In the genomic region with DNA sequence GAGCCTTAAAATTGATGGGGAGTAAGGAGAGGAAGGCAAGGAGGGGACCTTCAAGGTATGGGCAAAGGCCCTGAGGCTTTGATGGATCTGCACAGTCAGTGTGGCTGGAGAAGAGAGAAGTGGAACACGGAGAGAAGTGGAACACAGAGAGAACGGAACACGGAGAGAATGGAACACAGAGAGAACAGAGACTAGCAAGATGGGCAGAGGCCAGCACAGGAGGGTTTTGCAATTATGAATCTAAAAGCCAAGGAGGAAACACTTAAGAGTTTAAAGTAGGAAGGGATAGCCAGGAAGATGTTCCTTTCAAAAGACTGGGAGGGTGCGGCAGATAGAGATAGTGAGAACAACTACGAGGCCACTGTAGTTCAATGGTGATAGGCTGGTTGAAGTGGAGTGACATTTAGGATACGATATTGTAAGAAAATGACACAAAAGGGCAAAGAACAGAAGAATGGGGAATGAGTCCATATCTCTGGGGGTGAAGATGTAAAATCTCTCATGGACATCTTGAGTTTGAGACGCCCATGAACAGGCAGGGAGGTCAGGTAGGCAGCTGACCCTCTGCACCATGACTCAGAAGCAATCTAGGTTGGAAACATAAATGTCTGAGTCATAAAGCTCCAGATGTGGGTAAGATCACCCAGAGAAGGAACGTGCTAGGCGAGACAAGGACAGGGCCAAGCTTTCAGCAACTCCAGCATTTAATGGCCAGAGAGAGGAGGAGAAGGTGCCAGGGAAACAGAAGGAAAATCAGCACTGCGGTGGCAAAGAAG, we compare ENCODE assay signal across 8 cellular contexts. TPM values are rescaled to one million over a fixed set of nuclear protein-coding genes. Genes with fewer than 3 reads are reported as not detected.
DNase-seq lines count a peak whose midpoint lies in the region; ATAC-seq and TF ChIP-seq lines count a peak whose summit lies in the region.

No MANE protein-coding gene starts in this region.

- TF ChIP-seq EP300 in esophagus muscularis mucosa (IDR thresholded peaks at IDR 0.05): no peak
- peak in 1 of 4 donors; percentile 12 for TF ChIP-seq EP300 in sigmoid colon (IDR thresholded peaks at IDR 0.05)

- TF ChIP-seq POLR2A in esophagus muscularis mucosa (IDR thresholded peaks at IDR 0.05; ENCODE audit: low read depth): no peak
- TF ChIP-seq POLR2A in sigmoid colon (IDR thresholded peaks at IDR 0.05): no peak

- ATAC-seq in HG03521 (IDR thresholded peaks at IDR 0.05; ENCODE audit: unreplicated experiment): no peak

- TF ChIP-seq CTCF in RWPE1 (conservative IDR thresholded peaks at IDR 0.05; ENCODE audit: low read depth) (no peak), esophagus muscularis mucosa (IDR thresholded peaks at IDR 0.05) (no peak), sigmoid colon (IDR thresholded peaks at IDR 0.05) (no peak)

- H3K4me3 ChIP-seq in esophagus muscularis mucosa: no peak overlapping the region
- H3K4me3 ChIP-seq in sigmoid colon: no peak overlapping the region

- 69% methylated on average over 10 of the region's 10 CpGs for WGBS in esophagus muscularis mucosa
- WGBS in sigmoid colon, 2 donors: 59 to 80% methylated on average over 10 of the region's 10 CpGs

- CTCF ChIA-PET in RWPE1 (lab: Yijun Ruan, JAX): interaction anchor here (1.0 to 5.0 kb wide), 3 partner anchors 27 to 52 kb away, joined by 3 to 25 read pairs (median 5); no protein-coding TSS in a partner anchor

- intact Hi-C loops in esophagus muscularis mucosa (cut with DNase I) (no loop called here), sigmoid colon (cut with DNase I) (no loop called here), posterior cingulate gyrus (cut with DNase I) (no loop called here)

- POLR2A ChIA-PET in RWPE1 (lab: Yijun Ruan, JAX; ENCODE audit: low non-redundant PET): interaction anchor here (0.6 to 1.0 kb wide), 5 partner anchors 9 to 115 kb away, joined by 3 to 17 read pairs (median 3); no protein-coding TSS in a partner anchor

- H3K4me1 ChIP-seq in esophagus muscularis mucosa (peaks cover 94 to 100% (median 99%) of the 10 kb centered on the region in 4 donors), sigmoid colon (peaks cover 0 to 99% (median 95%) of the 10 kb centered on the region in 4 donors)

- DNase-seq in ELR (ENCODE audit: low read depth) (peak; percentile 99), RWPE1 (ENCODE audit: low spot score) (peak; percentile 94), esophagus muscularis mucosa (ENCODE audit: extremely low spot score) (no peak), sigmoid colon (no peak), NCI-H146 (lab: John Stamatoyannopoulos, UW) (no peak), posterior cingulate gyrus (no peak)
- no peak for DNase-seq in stimulated activated naive CD4-positive, alpha-beta T cell treated with Interleukin-2 at 50 U/mL for 16 hours (lab: John Stamatoyannopoulos, UW)

- H3K27ac ChIP-seq in RWPE1 (peak overlapping the region; percentile 100), esophagus muscularis mucosa (replicated peaks in 1 of 4) (peak overlapping the region; percentile 92 to 99 (median 95)), sigmoid colon (peak overlapping the region; percentile 91 to 97 (median 93))

- H3K36me3 ChIP-seq in esophagus muscularis mucosa: no peaks in the 10 kb centered on the region
- H3K36me3 ChIP-seq in sigmoid colon: no peaks in the 10 kb centered on the region

- H3K27me3 ChIP-seq in esophagus muscularis mucosa (no peaks in the 10 kb centered on the region), sigmoid colon (no peaks in the 10 kb centered on the region)

- H3K9me3 ChIP-seq in esophagus muscularis mucosa: no peaks in the 10 kb centered on the region
- no peaks in the 10 kb centered on the region for H3K9me3 ChIP-seq in sigmoid colon

RNA-seq across cellular contexts. Expression of a gene that starts 25.4 kb away (rescaled TPM):
- total RNA-seq in esophagus muscularis mucosa: 10 to 100 TPM; 44.6 to 78.6 (median 65.8) TPM
- 10 to 100 TPM; 24.8 to 46.0 (median 29.3) TPM for total RNA-seq in sigmoid colon
- polyA plus RNA-seq in sigmoid colon: 10 to 100 TPM in 2 of 3 donors, 1 to 10 TPM in 1; 7.8 to 23.2 (median 11.3) TPM

Comparison
In these comparisons a context has a peak if more than half of its experiments do, and no peak if none do; other contexts are left out.
1. DNase-seq: peak in ELR (single experiment) and RWPE1 (single experiment); none in esophagus muscularis mucosa (single experiment), sigmoid colon (single experiment), NCI-H146 (single experiment), posterior cingulate gyrus (0 of 10) and stimulated activated naive CD4-positive, alpha-beta T cell treated with Interleukin-2 at 50 U/mL for 16 hours (single experiment).
2. Peak in every context shown above with its lines, with median percentiles within 50 percentile points of each other: H3K27ac ChIP-seq.